ENCODE assay signal across 8 cellular contexts in genomic region chr7:2157473-2158279, GRCh38.
DNase-seq lines count a peak whose midpoint lies in the region; ATAC-seq and TF ChIP-seq lines count a peak whose summit lies in the region.

No MANE protein-coding gene starts in this region.

- H3K27ac Mint-ChIP-seq in type B pancreatic cell, result peak overlapping the region; percentile 53

- DNase-seq in AG09319 (ENCODE audit: extremely low read depth, low read depth) (peak; percentile 50), NCI-H1105 (lab: John Stamatoyannopoulos, UW) (peak; percentile 91), astrocyte of the cerebellum (ENCODE audit: low read depth) (peak; percentile 97), left colon (peak; percentile 78 to 81), type B pancreatic cell (ENCODE audit: extremely low spot score, unreplicated experiment) (no peak), activated gamma-delta T cell (lab: John Stamatoyannopoulos, UW) (no peak)

- in situ Hi-C loops in astrocyte of the cerebellum (cut with HindIII; ENCODE audit: low sequenced_read_pairs), result loop anchor here (10.0 kb wide), 1 partner anchor 47 kb away; no protein-coding TSS in a partner anchor

- peak; percentile 99 for ATAC-seq in left colon
- no peak for ATAC-seq in HG03045 (IDR thresholded peaks at IDR 0.05; ENCODE audit: unreplicated experiment)
- no peak for ATAC-seq in HG03565 (IDR thresholded peaks at IDR 0.05; ENCODE audit: unreplicated experiment)

- no peak overlapping the region for H3K4me3 ChIP-seq in astrocyte of the cerebellum (ENCODE audit: low read depth, low read length)

- intact Hi-C loops in left colon (cut with DNase I, micrococcal nuclease), result no loop called here

- H3K27me3 Mint-ChIP-seq in type B pancreatic cell, result no peaks in the 10 kb centered on the region

- TF ChIP-seq CTCF in AG09319 (IDR thresholded peaks at IDR 0.05; ENCODE audit: low read depth, low read length), result no peak
- no peak for TF ChIP-seq CTCF in astrocyte of the cerebellum (IDR thresholded peaks at IDR 0.05; ENCODE audit: low read depth, low read length, missing control alignments)
- no peak for TF ChIP-seq CTCF in type B pancreatic cell (conservative IDR thresholded peaks at IDR 0.05)

- no peak overlapping the region for H3K4me3 Mint-ChIP-seq in type B pancreatic cell

- H3K9me3 Mint-ChIP-seq in type B pancreatic cell, result no peaks in the 10 kb centered on the region

- H3K36me3 Mint-ChIP-seq in type B pancreatic cell, result peaks cover 15% of the 10 kb centered on the region

- peaks cover 32% of the 10 kb centered on the region for H3K4me1 Mint-ChIP-seq in type B pancreatic cell (ENCODE audit: unreplicated experiment)

Comparison
In these comparisons a context has a peak if more than half of its experiments do, and no peak if none do; other contexts are left out.
1. DNase-seq: peak in AG09319 (single experiment), NCI-H1105 (single experiment), astrocyte of the cerebellum (single experiment) and left colon (2 of 2); none in type B pancreatic cell (single experiment) and activated gamma-delta T cell (single experiment).